ENCODE assay signal across 1 cellular context in the genomic region with DNA sequence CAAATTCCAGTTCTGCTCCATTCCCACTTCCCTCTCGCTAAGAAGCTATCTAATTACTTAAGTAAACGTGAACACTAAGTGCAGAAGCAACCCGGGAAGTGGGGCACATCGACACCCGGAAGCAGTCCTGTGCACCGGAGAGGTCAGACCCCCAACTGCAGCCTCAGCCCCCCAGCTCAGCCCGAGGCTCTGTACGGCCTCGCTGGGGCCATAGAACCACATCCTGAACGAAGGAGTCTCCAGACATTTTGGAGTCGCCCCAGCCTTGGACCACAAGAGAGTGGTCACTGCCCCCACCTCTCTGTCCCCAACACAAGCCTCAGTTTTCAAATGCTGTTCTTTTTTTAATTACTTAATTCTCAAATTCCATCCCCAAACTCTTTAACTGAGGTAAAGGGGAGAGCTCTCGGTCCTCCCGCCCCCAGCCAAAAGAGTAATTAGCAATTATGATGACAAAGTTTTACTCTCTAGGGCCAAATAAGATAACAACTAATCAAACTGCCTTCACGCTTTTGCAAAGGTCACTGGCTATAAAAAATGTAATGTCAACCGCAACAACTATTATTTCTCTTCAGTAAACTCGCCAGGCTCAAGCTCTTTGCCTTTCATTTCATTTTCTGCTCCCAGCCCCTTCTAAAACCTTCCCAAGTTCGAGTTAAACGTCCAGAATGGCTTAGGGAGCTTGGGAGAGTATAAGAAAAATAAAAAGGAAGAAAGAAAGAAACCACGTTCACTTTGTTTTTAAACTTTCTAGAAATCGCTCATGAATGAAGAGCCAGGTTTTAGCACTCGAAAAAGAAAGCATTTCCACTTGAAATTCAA.
TF ChIP-seq lines count a peak whose summit lies in the region.

No MANE protein-coding gene starts in this region.

TF ChIP-seq in HepG2, 621 proteins besides CTCF, POLR2A, EP300 and RAD21:
- TF ChIP-seq SSRP1 (CRISPR knock-in tag; IDR thresholded peaks at IDR 0.05): no peak
- TF ChIP-seq, protein P1, sequence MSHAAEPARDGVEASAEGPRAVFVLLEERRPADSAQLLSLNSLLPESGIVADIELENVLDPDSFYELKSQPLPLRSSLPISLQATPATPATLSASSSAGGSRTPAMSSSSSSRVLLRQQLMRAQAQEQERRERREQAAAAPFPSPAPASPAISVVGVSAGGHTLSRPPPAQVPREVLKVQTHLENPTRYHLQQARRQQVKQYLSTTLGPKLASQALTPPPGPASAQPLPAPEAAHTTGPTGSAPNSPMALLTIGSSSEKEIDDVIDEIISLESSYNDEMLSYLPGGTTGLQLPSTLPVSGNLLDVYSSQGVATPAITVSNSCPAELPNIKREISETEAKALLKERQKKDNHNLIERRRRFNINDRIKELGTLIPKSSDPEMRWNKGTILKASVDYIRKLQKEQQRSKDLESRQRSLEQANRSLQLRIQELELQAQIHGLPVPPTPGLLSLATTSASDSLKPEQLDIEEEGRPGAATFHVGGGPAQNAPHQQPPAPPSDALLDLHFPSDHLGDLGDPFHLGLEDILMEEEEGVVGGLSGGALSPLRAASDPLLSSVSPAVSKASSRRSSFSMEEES (CRISPR knock-in tag; IDR thresholded peaks at IDR 0.05): no peak
- TF ChIP-seq ATF1 (CRISPR knock-in tag; IDR thresholded peaks at IDR 0.05): no peak
- TF ChIP-seq, protein P2, sequence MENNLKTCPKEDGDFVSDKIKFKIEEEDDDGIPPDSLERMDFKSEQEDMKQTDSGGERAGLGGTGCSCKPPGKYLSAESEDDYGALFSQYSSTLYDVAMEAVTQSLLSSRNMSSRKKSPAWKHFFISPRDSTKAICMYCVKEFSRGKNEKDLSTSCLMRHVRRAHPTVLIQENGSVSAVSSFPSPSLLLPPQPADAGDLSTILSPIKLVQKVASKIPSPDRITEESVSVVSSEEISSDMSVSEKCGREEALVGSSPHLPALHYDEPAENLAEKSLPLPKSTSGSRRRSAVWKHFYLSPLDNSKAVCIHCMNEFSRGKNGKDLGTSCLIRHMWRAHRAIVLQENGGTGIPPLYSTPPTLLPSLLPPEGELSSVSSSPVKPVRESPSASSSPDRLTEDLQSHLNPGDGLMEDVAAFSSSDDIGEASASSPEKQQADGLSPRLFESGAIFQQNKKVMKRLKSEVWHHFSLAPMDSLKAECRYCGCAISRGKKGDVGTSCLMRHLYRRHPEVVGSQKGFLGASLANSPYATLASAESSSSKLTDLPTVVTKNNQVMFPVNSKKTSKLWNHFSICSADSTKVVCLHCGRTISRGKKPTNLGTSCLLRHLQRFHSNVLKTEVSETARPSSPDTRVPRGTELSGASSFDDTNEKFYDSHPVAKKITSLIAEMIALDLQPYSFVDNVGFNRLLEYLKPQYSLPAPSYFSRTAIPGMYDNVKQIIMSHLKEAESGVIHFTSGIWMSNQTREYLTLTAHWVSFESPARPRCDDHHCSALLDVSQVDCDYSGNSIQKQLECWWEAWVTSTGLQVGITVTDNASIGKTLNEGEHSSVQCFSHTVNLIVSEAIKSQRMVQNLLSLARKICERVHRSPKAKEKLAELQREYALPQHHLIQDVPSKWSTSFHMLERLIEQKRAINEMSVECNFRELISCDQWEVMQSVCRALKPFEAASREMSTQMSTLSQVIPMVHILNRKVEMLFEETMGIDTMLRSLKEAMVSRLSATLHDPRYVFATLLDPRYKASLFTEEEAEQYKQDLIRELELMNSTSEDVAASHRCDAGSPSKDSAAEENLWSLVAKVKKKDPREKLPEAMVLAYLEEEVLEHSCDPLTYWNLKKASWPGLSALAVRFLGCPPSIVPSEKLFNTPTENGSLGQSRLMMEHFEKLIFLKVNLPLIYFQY (CRISPR knock-in tag; IDR thresholded peaks at IDR 0.05; ENCODE audit: borderline replicate concordance): no peak
